11 cellular contexts compared by ENCODE assay signal in the genomic region with DNA sequence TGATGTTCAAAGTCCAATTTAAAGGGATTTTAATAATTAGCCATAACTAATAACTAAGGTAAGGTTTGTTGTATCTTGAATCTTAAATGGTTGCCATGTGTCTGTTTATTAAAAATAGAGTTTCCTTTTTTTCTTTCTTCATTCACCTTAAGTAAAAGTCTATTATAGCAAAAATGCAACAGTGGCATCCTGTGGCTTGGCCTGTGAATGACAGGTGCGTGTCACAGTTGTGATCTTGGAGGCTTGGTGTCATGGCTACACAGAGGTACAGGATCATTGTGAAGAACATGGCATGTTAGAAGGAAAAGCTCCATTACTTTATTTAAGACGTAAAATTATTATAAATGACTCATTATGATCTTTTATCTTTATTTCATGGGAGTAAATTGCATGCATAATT.
DNase-seq lines count a peak whose midpoint lies in the region; ATAC-seq lines count a peak whose summit lies in the region.
"Had no signal": no experiment of that assay in that cellular context is flagged by ENCODE, and none has a peak within 500 bp of the region (broad histone marks: within the 10 kb centered on the region; RNA-seq: fewer than 3 reads in every experiment).

No MANE protein-coding gene starts in this region.

- H3K4me1 Mint-ChIP-seq in activated CD8-positive, alpha-beta T cell treated with anti-CD3 and anti-CD28 coated beads, Interleukin-2, amount 10 ng/mL, durations not matched to agents 7 days and 5 days (ENCODE audit: low read depth), result peaks cover 11% of the 10 kb centered on the region
- peaks cover 6% of the 10 kb centered on the region for H3K4me1 Mint-ChIP-seq in activated T-helper 17 cell treated with anti-CD3 and anti-CD28 coated beads, Interleukin-2, amount 50 U/mL, for 72 hours

- 92% methylated on average over 2 of the region's 2 CpGs for WGBS in aorta, 2 donors

- POLR2A ChIA-PET in activated CD8-positive, alpha-beta T cell treated with anti-CD3 and anti-CD28 coated beads, Interleukin-2, amount 10 ng/mL, durations not matched to agents 7 days and 5 days (lab: Charles Lee), result no interaction called here

- CTCF ChIA-PET in activated CD8-positive, alpha-beta T cell treated with anti-CD3 and anti-CD28 coated beads, Interleukin-2, amount 10 ng/mL, durations not matched to agents 7 days and 5 days (lab: Charles Lee), result interaction anchor here (0.7 to 1.4 kb wide), 7 partner anchors 21 to 253 kb away, joined by 3 to 14 read pairs (median 5); a partner anchor contains a TSS

- no peak overlapping the region for H3K4me3 Mint-ChIP-seq in activated CD8-positive, alpha-beta T cell treated with anti-CD3 and anti-CD28 coated beads, Interleukin-2, amount 10 ng/mL, durations not matched to agents 7 days and 5 days
- no peak overlapping the region for H3K4me3 Mint-ChIP-seq in activated T-helper 17 cell treated with anti-CD3 and anti-CD28 coated beads, Interleukin-2, amount 50 U/mL, for 72 hours
- H3K4me3 Mint-ChIP-seq: activated B cell treated with CpG ODN at 0.5 μM for 24 hours had no signal

- ATAC-seq in GM18867 (IDR thresholded peaks at IDR 0.05; ENCODE audit: unreplicated experiment) (peak; percentile 61), HG03469 (IDR thresholded peaks at IDR 0.05; ENCODE audit: unreplicated experiment) (peak; percentile 41), HG03025 (IDR thresholded peaks at IDR 0.05; ENCODE audit: low FRiP score, unreplicated experiment) (no peak), aorta (ENCODE audit: low FRiP score) (no peak)
- ATAC-seq in activated CD8-positive, alpha-beta T cell treated with anti-CD3 and anti-CD28 coated beads, Interleukin-2, amount 10 ng/mL, durations not matched to agents 7 days and 5 days, result no peak
- no peak for ATAC-seq in activated T-helper 17 cell treated with anti-CD3 and anti-CD28 coated beads, Interleukin-2, amount 50 U/mL, for 72 hours (replicated peaks)

- H3K27ac Mint-ChIP-seq in activated CD8-positive, alpha-beta T cell treated with anti-CD3 and anti-CD28 coated beads, Interleukin-2, amount 10 ng/mL, durations not matched to agents 7 days and 5 days, result no peak overlapping the region
- H3K27ac Mint-ChIP-seq in activated T-helper 17 cell treated with anti-CD3 and anti-CD28 coated beads, Interleukin-2, amount 50 U/mL, for 72 hours, result no peak overlapping the region
- H3K27ac Mint-ChIP-seq: activated B cell treated with CpG ODN at 0.5 μM for 24 hours had no signal

- no peak overlapping the region for H3K27ac ChIP-seq in aorta (ENCODE audit: low read depth in 1 of 2, low read length in 2 of 2)
- H3K27ac ChIP-seq: skin epidermis, thyroid gland had no signal

- intact Hi-C loops in aorta (cut with DNase I), result no loop called here

- H3K36me3 ChIP-seq in aorta (ENCODE audit: control insufficient read depth in 1 of 2, insufficient read depth in 2 of 2, low read length in 1 of 2), result no peaks in the 10 kb centered on the region
- H3K36me3 ChIP-seq: thyroid gland had no signal

- no peaks in the 10 kb centered on the region for H3K4me1 ChIP-seq in aorta (ENCODE audit: control insufficient read depth in 1 of 2, insufficient read depth in 2 of 2, low read length in 2 of 2)

- H3K27me3 ChIP-seq in aorta (ENCODE audit: control insufficient read depth in 1 of 2, insufficient read depth in 2 of 2, low read length in 1 of 2), result no peaks in the 10 kb centered on the region
- H3K27me3 ChIP-seq: thyroid gland had no signal

- H3K9me3 ChIP-seq in aorta (ENCODE audit: control insufficient read depth, low read length), result no peaks in the 10 kb centered on the region
- H3K9me3 ChIP-seq: thyroid gland had no signal

- H3K27me3 Mint-ChIP-seq in activated CD8-positive, alpha-beta T cell treated with anti-CD3 and anti-CD28 coated beads, Interleukin-2, amount 10 ng/mL, durations not matched to agents 7 days and 5 days (ENCODE audit: low read depth), result peaks cover 31% of the 10 kb centered on the region
- H3K27me3 Mint-ChIP-seq in activated T-helper 17 cell treated with anti-CD3 and anti-CD28 coated beads, Interleukin-2, amount 50 U/mL, for 72 hours, result peaks cover 11% of the 10 kb centered on the region

- no peaks in the 10 kb centered on the region for H3K9me3 Mint-ChIP-seq in activated CD8-positive, alpha-beta T cell treated with anti-CD3 and anti-CD28 coated beads, Interleukin-2, amount 10 ng/mL, durations not matched to agents 7 days and 5 days (ENCODE audit: insufficient read depth)
- H3K9me3 Mint-ChIP-seq in activated T-helper 17 cell treated with anti-CD3 and anti-CD28 coated beads, Interleukin-2, amount 50 U/mL, for 72 hours, result no peaks in the 10 kb centered on the region

- no peaks in the 10 kb centered on the region for H3K36me3 Mint-ChIP-seq in activated CD8-positive, alpha-beta T cell treated with anti-CD3 and anti-CD28 coated beads, Interleukin-2, amount 10 ng/mL, durations not matched to agents 7 days and 5 days (ENCODE audit: low read depth)
- H3K36me3 Mint-ChIP-seq in activated T-helper 17 cell treated with anti-CD3 and anti-CD28 coated beads, Interleukin-2, amount 50 U/mL, for 72 hours (ENCODE audit: low read depth), result no peaks in the 10 kb centered on the region

- no peak overlapping the region for H3K4me3 ChIP-seq in aorta (ENCODE audit: low read length in 2 of 2)
- H3K4me3 ChIP-seq: skin epidermis, thyroid gland had no signal

- DNase-seq in DMS53 (lab: John Stamatoyannopoulos, UW) (peak; percentile 97), NCI-H1105 treated with DMSO at 0.1 percent for 48 hours (lab: John Stamatoyannopoulos, UW) (no peak), aorta (no peak)
- peak; percentile 49 for DNase-seq in activated CD8-positive, alpha-beta T cell treated with anti-CD3 and anti-CD28 coated beads, Interleukin-2, amount 10 ng/mL, durations not matched to agents 7 days and 5 days
- DNase-seq: activated B cell treated with CpG ODN at 0.5 μM for 24 hours, thyroid gland had no signal

Comparison
In these comparisons a context has a peak if more than half of its experiments do, and no peak if none do; other contexts are left out.
1. DNase-seq: peak in DMS53 (single experiment) and activated CD8-positive, alpha-beta T cell treated with anti-CD3 and anti-CD28 coated beads, Interleukin-2, amount 10 ng/mL, durations not matched to agents 7 days and 5 days (single experiment); none in NCI-H1105 treated with DMSO at 0.1 percent for 48 hours (single experiment) and aorta (0 of 2).
2. ATAC-seq: peak in GM18867 (single experiment) and HG03469 (single experiment); none in activated CD8-positive, alpha-beta T cell treated with anti-CD3 and anti-CD28 coated beads, Interleukin-2, amount 10 ng/mL, durations not matched to agents 7 days and 5 days (single experiment), activated T-helper 17 cell treated with anti-CD3 and anti-CD28 coated beads, Interleukin-2, amount 50 U/mL, for 72 hours (single experiment), HG03025 (single experiment) and aorta (single experiment).